8 cellular contexts compared by ENCODE assay signal in genomic region chr2:37324536-37324785, GRCh38. TPM values are rescaled to one million over a fixed set of nuclear protein-coding genes. Genes with fewer than 3 reads are reported as not detected.
DNase-seq lines count a peak whose midpoint lies in the region; ATAC-seq and TF ChIP-seq lines count a peak whose summit lies in the region.

No MANE protein-coding gene starts in this region.

- no peak for ATAC-seq in HG02852 (IDR thresholded peaks at IDR 0.05; ENCODE audit: unreplicated experiment)

- H3K4me3 ChIP-seq in PC-9 (peak overlapping the region; percentile 65; the same call in 1 of the 2 replicates), duodenal mucosa (ENCODE audit: low read depth in 1 of 2, low read length in 2 of 2) (peak overlapping the region; percentile 82 to 90)

- H3K9me2 ChIP-seq in PC-9 (ENCODE audit: insufficient read depth): no peaks in the 10 kb centered on the region

- H3K4me2 ChIP-seq in PC-9: 0 out of 2 replicates have a peak overlapping the region, but pooled peaks have one; percentile 96

- peaks cover 11% of the 10 kb centered on the region; the same call in 1 of the 2 replicates for H3F3A ChIP-seq in PC-9 (ENCODE audit: insufficient read depth, low read depth)

- BruUV-seq in PC-9 (replicated peaks; lab: Mats Ljungman, UMichigan): no TSS peak

- POLR2A ChIA-PET in PC-9 (lab: Charles Lee; ENCODE audit: unreplicated experiment): interaction anchor here (0.6 kb wide), 1 partner anchor 51 kb away, joined by 6 read pairs; no protein-coding TSS in a partner anchor

- H3K79me2 ChIP-seq in PC-9 (ENCODE audit: low read depth): peaks cover 36% of the 10 kb centered on the region

- H3K27me3 ChIP-seq in PC-9 (ENCODE audit: insufficient read depth, low read depth) (no peaks in the 10 kb centered on the region), duodenal mucosa (ENCODE audit: control insufficient read depth in 1 of 2, insufficient read depth in 2 of 2, low read length in 2 of 2) (no peaks in the 10 kb centered on the region)

- H3K4me1 ChIP-seq in PC-9 (replicated peaks; ENCODE audit: insufficient read depth): peaks cover 25% of the 10 kb centered on the region
- peaks cover 11 to 23% of the 10 kb centered on the region in 2 donors for H3K4me1 ChIP-seq in duodenal mucosa (ENCODE audit: control insufficient read depth in 1 of 2, insufficient read depth in 2 of 2, low read length in 2 of 2)

- TF ChIP-seq CTCF in PC-9 (conservative IDR thresholded peaks at IDR 0.05): no peak

- intact Hi-C loops in PC-9 (cut with micrococcal nuclease; ENCODE audit: unreplicated experiment): no loop called here

- no peaks in the 10 kb centered on the region for H3K36me3 ChIP-seq in PC-9 (ENCODE audit: low read depth)
- no peaks in the 10 kb centered on the region for H3K36me3 ChIP-seq in duodenal mucosa (ENCODE audit: control insufficient read depth in 1 of 2, insufficient read depth in 2 of 2, low read length in 2 of 2)

- H2AFZ ChIP-seq in PC-9: no peak overlapping the region; the same call in 1 of the 2 replicates

- H3K27ac ChIP-seq in PC-9 (no peak overlapping the region), duodenal mucosa (ENCODE audit: low read depth, low read length) (no peak overlapping the region)

- no peaks in the 10 kb centered on the region for H3K9me3 ChIP-seq in PC-9 (ENCODE audit: insufficient read depth, low read depth)
- no peaks in the 10 kb centered on the region for H3K9me3 ChIP-seq in duodenal mucosa (ENCODE audit: control insufficient read depth in 1 of 2, low read length in 2 of 2)

- H3K9ac ChIP-seq in duodenal mucosa (ENCODE audit: low read depth in 1 of 2, low read length in 2 of 2): no peak overlapping the region

- DNase-seq in NCI-H82 (lab: John Stamatoyannopoulos, UW) (peak; percentile 86), NCI-H82 treated with DMSO at 0.1 percent for 48 hours (lab: John Stamatoyannopoulos, UW; ENCODE audit: unreplicated experiment) (no peak), PC-9 (peak in 1 of 2 experiments; percentile 48), mucosa of gallbladder (ENCODE audit: low spot score) (peak; percentile 76), ureter (ENCODE audit: low spot score) (peak; percentile 83)
- DNase-seq in activated CD4-positive, CD25-positive, alpha-beta regulatory T cell treated with anti-CD3 and anti-CD28 coated beads, Interleukin-2, amount 50 U/mL, for 72 hours: no peak

- CTCF ChIA-PET in PC-9 (lab: Charles Lee): no interaction called here

- H4K20me1 ChIP-seq in PC-9 (ENCODE audit: insufficient read depth): no peaks in the 10 kb centered on the region

RNA-seq across cellular contexts. Expression of gene PRKD3, which starts 0.2 kb away (rescaled TPM):
- total RNA-seq in PC-9 (2021) (27.1 and 27.5 TPM in 2 replicates), mucosa of gallbladder (23.9 TPM), ureter (43.3 TPM)

RNA-seq across cellular contexts. Expression of gene QPCT, which starts 20.0 kb away (rescaled TPM):
- total RNA-seq in PC-9 (2021) (2.6 and 3.0 TPM in 2 replicates), mucosa of gallbladder (7.9 TPM), ureter (23.6 TPM)

Comparison
In these comparisons a context has a peak if more than half of its experiments do, and no peak if none do; other contexts are left out.
1. DNase-seq: peak in NCI-H82 (single experiment), mucosa of gallbladder (single experiment) and ureter (single experiment); none in NCI-H82 treated with DMSO at 0.1 percent for 48 hours (single experiment) and activated CD4-positive, CD25-positive, alpha-beta regulatory T cell treated with anti-CD3 and anti-CD28 coated beads, Interleukin-2, amount 50 U/mL, for 72 hours (single experiment).